In genomic region chr4:139084425-139085093, GRCh38 we compare ENCODE assay signal across 8 cellular contexts.
DNase-seq lines count a peak whose midpoint lies in the region; ATAC-seq and TF ChIP-seq lines count a peak whose summit lies in the region.

No MANE protein-coding gene starts in this region.

- H3K4me3 ChIP-seq in HUES48 (ENCODE audit: low read depth, low read length) (peak overlapping the region; percentile 85), adipocyte (ENCODE audit: low read length) (peak overlapping the region; percentile 98), testis (peak overlapping the region; percentile 82 to 95)

- peak overlapping the region; percentile 63 for H3K9ac ChIP-seq in HUES48 (ENCODE audit: low read depth, low read length)
- peak overlapping the region; percentile 95 for H3K9ac ChIP-seq in adipocyte (ENCODE audit: low read length)

- H3K4me3 Mint-ChIP-seq in Calu3 (ENCODE audit: low read depth, unreplicated experiment) = peak overlapping the region; percentile 99

- intact Hi-C loops in Calu3 (cut with micrococcal nuclease; ENCODE audit: unreplicated experiment) (no loop called here), testis (cut with DNase I; ENCODE audit: low total_unique reads) (loop anchor here (10.0 kb wide), 1 partner anchor 90 kb away; the partner anchor contains the start of gene ELF2)

- H3K4me1 Mint-ChIP-seq in Calu3 (ENCODE audit: low read depth, unreplicated experiment) = no peaks in the 10 kb centered on the region

- 0% methylated on average over 2 to 30 of the region's 32 CpGs for WGBS in testis, 2 donors

- no peak for TF ChIP-seq POLR2A in testis (IDR thresholded peaks at IDR 0.05)

- H3K27ac ChIP-seq in HUES48 (ENCODE audit: low read depth, low read length) (peak overlapping the region; percentile 97), testis (peak overlapping the region; percentile 94 to 97)

- CTCF ChIA-PET in Calu3 (lab: Charles Lee) = no interaction called here

- no peaks in the 10 kb centered on the region for H3K36me3 ChIP-seq in HUES48 (ENCODE audit: control insufficient read depth, insufficient read depth, low read length)
- H3K36me3 ChIP-seq in adipocyte (ENCODE audit: control insufficient read depth, insufficient read depth, low read length, severe bottlenecking) = no peaks in the 10 kb centered on the region
- H3K36me3 ChIP-seq in testis (ENCODE audit: low read depth, missing control alignments) = no peaks in the 10 kb centered on the region

- BruUV-seq in Calu3 (replicated peaks; lab: Mats Ljungman, UMichigan) = no TSS peak

- no peaks in the 10 kb centered on the region for H3K9me3 ChIP-seq in HUES48 (ENCODE audit: control insufficient read depth, insufficient read depth, low read length)
- no peaks in the 10 kb centered on the region for H3K9me3 ChIP-seq in adipocyte (ENCODE audit: control insufficient read depth, low read length)
- H3K9me3 ChIP-seq in testis = no peaks in the 10 kb centered on the region

- peaks cover 9% of the 10 kb centered on the region for H3K4me1 ChIP-seq in HUES48 (ENCODE audit: control insufficient read depth, insufficient read depth, low read length)
- H3K4me1 ChIP-seq in adipocyte (ENCODE audit: control insufficient read depth, insufficient read depth, low read length) = peaks cover 26% of the 10 kb centered on the region
- H3K4me1 ChIP-seq in testis = peaks cover 17% of the 10 kb centered on the region

- H3K27me3 Mint-ChIP-seq in Calu3 (ENCODE audit: unreplicated experiment) = no peaks in the 10 kb centered on the region

- no peaks in the 10 kb centered on the region for H3K9me3 Mint-ChIP-seq in Calu3 (ENCODE audit: low read depth, unreplicated experiment)

- no peak for DNase-seq in Calu3
- no peak for DNase-seq in adipocyte (ENCODE audit: low read depth)
- peak; percentile 83 for DNase-seq in kidney glomerular epithelial cell (lab: John Stamatoyannopoulos, UW)
- DNase-seq in testis = no peak
- DNase-seq in amniotic stem cell (lab: John Stamatoyannopoulos, UW) = no peak
- DNase-seq in NCI-H2081 treated with DMSO at 0.1 percent for 48 hours (lab: John Stamatoyannopoulos, UW) = no peak

- H3K36me3 Mint-ChIP-seq in Calu3 (ENCODE audit: insufficient read depth, unreplicated experiment) = peaks cover 28% of the 10 kb centered on the region

- no peak for ATAC-seq in GM21515 (IDR thresholded peaks at IDR 0.05; ENCODE audit: unreplicated experiment)

- no peak for TF ChIP-seq CTCF in Calu3 (IDR thresholded peaks at IDR 0.05; ENCODE audit: unreplicated experiment)
- TF ChIP-seq CTCF in testis (IDR thresholded peaks at IDR 0.05) = no peak

- H3K27me3 ChIP-seq in HUES48 (ENCODE audit: control insufficient read depth, insufficient read depth, low read length) (no peaks in the 10 kb centered on the region), adipocyte (replicated peaks; ENCODE audit: control insufficient read depth, insufficient read depth, low read length) (no peaks in the 10 kb centered on the region), testis (no peaks in the 10 kb centered on the region)

- peak overlapping the region; percentile 97 for H3K27ac Mint-ChIP-seq in Calu3 (ENCODE audit: unreplicated experiment)
